Comparison of ENCODE assay signal across 7 cellular contexts in genomic region chr19:35959040-35959967, GRCh38. TPM values are rescaled to one million over a fixed set of nuclear protein-coding genes. Genes with fewer than 3 reads are reported as not detected.
DNase-seq lines count a peak whose midpoint lies in the region; TF ChIP-seq lines count a peak whose summit lies in the region.

No MANE protein-coding gene starts in this region.

- H3K4me1 Mint-ChIP-seq in activated CD4-positive, alpha-beta memory T cell treated with anti-CD3 and anti-CD28 coated beads for 36 hours (ENCODE audit: low read depth) = peaks cover 29% of the 10 kb centered on the region
- H3K4me1 Mint-ChIP-seq in endodermal cell (no peaks in the 10 kb centered on the region), osteocyte (ENCODE audit: unreplicated experiment) (no peaks in the 10 kb centered on the region), type B pancreatic cell (ENCODE audit: unreplicated experiment) (no peaks in the 10 kb centered on the region)

- H3K4me3 Mint-ChIP-seq in activated CD4-positive, alpha-beta memory T cell treated with anti-CD3 and anti-CD28 coated beads for 36 hours = peak overlapping the region; percentile 49
- H3K4me3 Mint-ChIP-seq in endodermal cell (no peak overlapping the region), osteocyte (ENCODE audit: unreplicated experiment) (no peak overlapping the region), type B pancreatic cell (no peak overlapping the region)

- H3K36me3 Mint-ChIP-seq in activated CD4-positive, alpha-beta memory T cell treated with anti-CD3 and anti-CD28 coated beads for 36 hours = no peaks in the 10 kb centered on the region
- H3K36me3 Mint-ChIP-seq in endodermal cell (ENCODE audit: low read depth) = no peaks in the 10 kb centered on the region
- no peaks in the 10 kb centered on the region for H3K36me3 Mint-ChIP-seq in osteocyte (ENCODE audit: unreplicated experiment)
- H3K36me3 Mint-ChIP-seq in type B pancreatic cell = no peaks in the 10 kb centered on the region

- peak overlapping the region; percentile 55 for H3K4me3 ChIP-seq in HUES6 (ENCODE audit: low read depth, low read length)
- H3K4me3 ChIP-seq in endodermal cell (ENCODE audit: low read length) = no peak overlapping the region
- H3K4me3 ChIP-seq in SJCRH30 = no peak overlapping the region

- H3K9ac ChIP-seq in HUES6 (ENCODE audit: low read length) (no peak overlapping the region), endodermal cell (ENCODE audit: extremely low read depth, low read length, poor library complexity, severe bottlenecking) (no peak overlapping the region)

- peaks cover 3% of the 10 kb centered on the region for H3K27me3 Mint-ChIP-seq in activated CD4-positive, alpha-beta memory T cell treated with anti-CD3 and anti-CD28 coated beads for 36 hours
- H3K27me3 Mint-ChIP-seq in endodermal cell (ENCODE audit: insufficient read depth) = peaks cover 68% of the 10 kb centered on the region
- peaks cover 28% of the 10 kb centered on the region for H3K27me3 Mint-ChIP-seq in osteocyte (ENCODE audit: unreplicated experiment)
- peaks cover 60% of the 10 kb centered on the region for H3K27me3 Mint-ChIP-seq in type B pancreatic cell

- TF ChIP-seq CTCF in endodermal cell (conservative IDR thresholded peaks at IDR 0.05) (peak; percentile 59), osteocyte (IDR thresholded peaks at IDR 0.05) (peak; percentile 14), type B pancreatic cell (conservative IDR thresholded peaks at IDR 0.05) (peak; percentile 35)

- H3K27me3 ChIP-seq in HUES6 (ENCODE audit: control insufficient read depth, insufficient read depth, low read length) (peaks cover 46% of the 10 kb centered on the region), endodermal cell (ENCODE audit: control insufficient read depth, insufficient read depth, low read length, poor library complexity, severe bottlenecking) (peaks cover 59% of the 10 kb centered on the region), SJCRH30 (no peaks in the 10 kb centered on the region)

- peaks cover 5% of the 10 kb centered on the region for H3K9me3 Mint-ChIP-seq in activated CD4-positive, alpha-beta memory T cell treated with anti-CD3 and anti-CD28 coated beads for 36 hours
- H3K9me3 Mint-ChIP-seq in endodermal cell = no peaks in the 10 kb centered on the region
- H3K9me3 Mint-ChIP-seq in osteocyte (ENCODE audit: unreplicated experiment) = peaks cover 5% of the 10 kb centered on the region
- peaks cover 4% of the 10 kb centered on the region for H3K9me3 Mint-ChIP-seq in type B pancreatic cell

- H3K27ac Mint-ChIP-seq in activated CD4-positive, alpha-beta memory T cell treated with anti-CD3 and anti-CD28 coated beads for 36 hours = no peak overlapping the region
- no peak overlapping the region for H3K27ac Mint-ChIP-seq in endodermal cell
- no peak overlapping the region for H3K27ac Mint-ChIP-seq in osteocyte (ENCODE audit: unreplicated experiment)
- H3K27ac Mint-ChIP-seq in type B pancreatic cell = no peak overlapping the region

- H3K4me1 ChIP-seq in HUES6 (ENCODE audit: control insufficient read depth, insufficient read depth, low read length) (peaks cover 8% of the 10 kb centered on the region; the same call in 1 of the 2 replicates), endodermal cell (ENCODE audit: control insufficient read depth, insufficient read depth, low read length) (no peaks in the 10 kb centered on the region), SJCRH30 (no peaks in the 10 kb centered on the region)

- POLR2A ChIA-PET in activated CD4-positive, alpha-beta memory T cell treated with anti-CD3 and anti-CD28 coated beads for 36 hours (lab: Charles Lee) = interaction anchor here (1.7 kb wide), 2 partner anchors 10 to 55 kb away, joined by 4 to 7 read pairs; partner anchors contain the start of gene ALKBH6

- CTCF ChIA-PET in activated CD4-positive, alpha-beta memory T cell treated with anti-CD3 and anti-CD28 coated beads for 36 hours (lab: Charles Lee) = interaction anchor here (0.6 to 1.4 kb wide), 11 partner anchors 10 to 95 kb away, joined by 3 to 5 read pairs (median 3); partner anchors contain the start of genes SDHAF1, THAP8 and TYROBP

- peak; percentile 85 for DNase-seq in activated CD4-positive, alpha-beta memory T cell treated with anti-CD3 and anti-CD28 coated beads for 36 hours
- peak; percentile 71 for DNase-seq in endodermal cell
- DNase-seq in osteocyte (ENCODE audit: extremely low spot score, unreplicated experiment) = no peak
- no peak for DNase-seq in type B pancreatic cell (ENCODE audit: extremely low spot score, unreplicated experiment)
- DNase-seq in SJCRH30 = no peak
- DNase-seq in HuH-7 (ENCODE audit: low spot score) = no peak

- H3K36me3 ChIP-seq in HUES6 (ENCODE audit: control insufficient read depth, insufficient read depth, low read length) = no peaks in the 10 kb centered on the region
- no peaks in the 10 kb centered on the region for H3K36me3 ChIP-seq in endodermal cell (ENCODE audit: control insufficient read depth, insufficient read depth, low read length)
- H3K36me3 ChIP-seq in SJCRH30 = no peaks in the 10 kb centered on the region

- H3K9me3 ChIP-seq in HUES6 (ENCODE audit: control insufficient read depth, insufficient read depth, low read depth, low read length) (no peaks in the 10 kb centered on the region), endodermal cell (ENCODE audit: control insufficient read depth, low read length) (no peaks in the 10 kb centered on the region), SJCRH30 (replicated peaks) (no peaks in the 10 kb centered on the region; the same call in 1 of the 2 replicates)

- intact Hi-C loops in activated CD4-positive, alpha-beta memory T cell treated with anti-CD3 and anti-CD28 coated beads for 36 hours (cut with micrococcal nuclease) = loop anchor here (5.0 to 10.0 kb wide), 2 partner anchors 38 to 175 kb away; partner anchors contain the start of gene SDHAF1

- no peak overlapping the region for H3K27ac ChIP-seq in HUES6 (ENCODE audit: low read depth, low read length)
- H3K27ac ChIP-seq in endodermal cell (ENCODE audit: low read depth, low read length) = no peak overlapping the region
- H3K27ac ChIP-seq in SJCRH30 = no peak overlapping the region

- WGBS in endodermal cell (ENCODE audit: insufficient coverage in 1 of 2, insufficient read length in 1 of 2), 2 experiments = 33 to 35% methylated on average over 55 to 97 of the region's 97 CpGs

RNA-seq across cellular contexts. Expression of gene LRFN3, which starts 23.1 kb away (rescaled TPM):
- 1 to 10 TPM; 8.7 to 9.1 TPM for total RNA-seq in activated CD4-positive, alpha-beta memory T cell treated with anti-CD3 and anti-CD28 coated beads for 36 hours
- total RNA-seq in endodermal cell (10 to 100 TPM; 18.7 to 24.3 TPM), osteocyte (24.3 and 25.0 TPM in 2 replicates), type B pancreatic cell (ENCODE audit: low replicate concordance) (17.3 and 22.6 TPM in 2 replicates)
- polyA plus RNA-seq in endodermal cell (2013, experiment 1 of 2) = 29.1 TPM
- 28.9 TPM for polyA plus RNA-seq in endodermal cell (2013, experiment 2 of 2)
- 5.1 and 10.2 TPM in 2 replicates for total RNA-seq in SJCRH30 (2014; rRNA removed; shearing (Covaris generic))

RNA-seq across cellular contexts. Expression of gene SDHAF1, which starts 35.7 kb away (rescaled TPM):
- 10 to 100 TPM; 15.8 to 18.9 TPM for total RNA-seq in activated CD4-positive, alpha-beta memory T cell treated with anti-CD3 and anti-CD28 coated beads for 36 hours
- total RNA-seq in endodermal cell (10 to 100 TPM; 12.9 to 14.1 TPM), osteocyte (15.4 and 15.5 TPM in 2 replicates), type B pancreatic cell (ENCODE audit: low replicate concordance) (16.1 and 17.3 TPM in 2 replicates)
- 13.2 TPM for polyA plus RNA-seq in endodermal cell (2013, experiment 1 of 2)
- polyA plus RNA-seq in endodermal cell (2013, experiment 2 of 2) = 11.5 TPM
- 21.6 and 27.9 TPM in 2 replicates for total RNA-seq in SJCRH30 (2014; rRNA removed; shearing (Covaris generic))

RNA-seq across cellular contexts. Expression of gene SYNE4, which starts 49.3 kb away (rescaled TPM):
- total RNA-seq in activated CD4-positive, alpha-beta memory T cell treated with anti-CD3 and anti-CD28 coated beads for 36 hours = 1 to 10 TPM; 2.0 to 2.9 TPM
- total RNA-seq in endodermal cell (10 to 100 TPM; 17.1 to 19.3 TPM), osteocyte (0.55 TPM in 1 of 2 replicates, not detected in the other), type B pancreatic cell (ENCODE audit: low replicate concordance) (8.7 and 14.5 TPM in 2 replicates)
- 3.4 TPM for polyA plus RNA-seq in endodermal cell (2013, experiment 1 of 2)
- 3.6 TPM for polyA plus RNA-seq in endodermal cell (2013, experiment 2 of 2)
- 0.10 and 0.20 TPM in 2 replicates for total RNA-seq in SJCRH30 (2014; rRNA removed; shearing (Covaris generic))

RNA-seq across cellular contexts. Expression of gene TYROBP, which starts 51.2 kb away (rescaled TPM):
- total RNA-seq in activated CD4-positive, alpha-beta memory T cell treated with anti-CD3 and anti-CD28 coated beads for 36 hours = not detected
- total RNA-seq in endodermal cell (not detected), osteocyte (not detected in 2 replicates), type B pancreatic cell (ENCODE audit: low replicate concordance) (not detected in 2 replicates)
- polyA plus RNA-seq in endodermal cell (2013, experiment 1 of 2) = 0.64 TPM
- polyA plus RNA-seq in endodermal cell (2013, experiment 2 of 2) = not detected
- total RNA-seq in SJCRH30 (2014; rRNA removed; shearing (Covaris generic)) = not detected in 2 replicates

RNA-seq across cellular contexts. Expression of gene ALKBH6, which starts 54.7 kb away (rescaled TPM):
- 10 to 100 TPM; 40.9 to 44.7 TPM for total RNA-seq in activated CD4-positive, alpha-beta memory T cell treated with anti-CD3 and anti-CD28 coated beads for 36 hours
- 10 to 100 TPM; 36.3 to 38.7 TPM for total RNA-seq in endodermal cell
- polyA plus RNA-seq in endodermal cell (2013, experiment 1 of 2) = 21.2 TPM
- 20.8 TPM for polyA plus RNA-seq in endodermal cell (2013, experiment 2 of 2)
- total RNA-seq in osteocyte = 13.0 and 16.0 TPM in 2 replicates
- 17.8 and 24.8 TPM in 2 replicates for total RNA-seq in type B pancreatic cell (ENCODE audit: low replicate concordance)
- total RNA-seq in SJCRH30 (2014; rRNA removed; shearing (Covaris generic)) = 17.4 and 19.8 TPM in 2 replicates

Comparison
In these comparisons a context has a peak if more than half of its experiments do, and no peak if none do; other contexts are left out.
1. DNase-seq: peak in activated CD4-positive, alpha-beta memory T cell treated with anti-CD3 and anti-CD28 coated beads for 36 hours (single experiment) and endodermal cell (single experiment); none in osteocyte (single experiment), type B pancreatic cell (single experiment), SJCRH30 (0 of 2) and HuH-7 (single experiment).
2. Peak in every context shown above with its lines, with median percentiles within 50 percentile points of each other: CTCF ChIP-seq.